Comparison of ENCODE assay signal across 21 cellular contexts in genomic region chr10:35758086-35758485, GRCh38.
A peak's percentile ranks its signal among the peaks of the same experiment; 100 is the strongest.
DNase-seq lines count a peak whose midpoint lies in the region; ATAC-seq, FAIRE-seq and TF ChIP-seq lines count a peak whose summit lies in the region.
"Had no signal": no experiment of that assay in that cellular context is flagged by ENCODE, and none has a peak within 500 bp of the region (broad histone marks: within the 10 kb centered on the region; RNA-seq: fewer than 3 reads in every experiment).

No MANE protein-coding gene starts in this region.

- peaks cover 4 to 15% (median 9%) of the 10 kb centered on the region in 4 donors for H3K9me3 ChIP-seq in liver (ENCODE audit: control insufficient read depth in 4 of 4, low read length in 3 of 4)
- H3K9me3 ChIP-seq in HepG2 (ENCODE audit: low read length), result peaks cover 6% of the 10 kb centered on the region
- no peaks in the 10 kb centered on the region for H3K9me3 ChIP-seq in pancreas
- H3K9me3 ChIP-seq in aorta (ENCODE audit: control insufficient read depth, low read length), result peaks cover 1% of the 10 kb centered on the region
- H3K9me3 ChIP-seq in CD4-positive, alpha-beta memory T cell (ENCODE audit: control insufficient read depth in 1 of 2, low read length in 2 of 2), result no peaks in the 10 kb centered on the region

- FAIRE-seq in HepG2 (lab: Jason Lieb, UNC) (no peak), pancreas (lab: Jason Lieb, UNC) (no peak)
- FAIRE-seq: G401.6 had no signal

- no peak overlapping the region for H3K4me2 ChIP-seq in HepG2 (ENCODE audit: low read depth, low read length)

- intact Hi-C loops in HepG2 (cut with micrococcal nuclease; ENCODE audit: unreplicated experiment) (no loop called here), left cardiac atrium (cut with DNase I) (no loop called here), pancreas (cut with DNase I) (no loop called here), aorta (cut with DNase I) (no loop called here)
- intact Hi-C loops in CD4-positive, alpha-beta memory T cell (cut with micrococcal nuclease), result no loop called here

- TF ChIP-seq RAD21 in liver (IDR thresholded peaks at IDR 0.05), result no peak
- TF ChIP-seq RAD21 in HepG2 (CRISPR knock-in tag; IDR thresholded peaks at IDR 0.05), result no peak

- no peak for ATAC-seq in HepG2
- ATAC-seq in left cardiac atrium, result peak; percentile 95 to 98
- ATAC-seq in pancreas, result peak in 3 of 4 donors; percentile 42 to 81 (median 58)
- peak; percentile 93 for ATAC-seq in aorta (ENCODE audit: low FRiP score)
- ATAC-seq in activated CD8-positive, alpha-beta memory T cell treated with anti-CD3 and anti-CD28 coated beads, Interleukin-2, amount 10 ng/mL, durations not matched to agents 7 days and 5 days, result no peak

- H3K9me3 Mint-ChIP-seq in CD4-positive, alpha-beta memory T cell, result peaks cover 0 to 6% (median 0%) of the 10 kb centered on the region in 8 donors
- peaks cover 3% of the 10 kb centered on the region for H3K9me3 Mint-ChIP-seq in activated CD8-positive, alpha-beta memory T cell treated with anti-CD3 and anti-CD28 coated beads, Interleukin-2, amount 10 ng/mL, durations not matched to agents 7 days and 5 days (ENCODE audit: low read depth)
- H3K9me3 Mint-ChIP-seq: HFFc6 had no signal

- WGBS in liver, result 83% methylated on average over 9 of the region's 9 CpGs
- 40% methylated on average over 9 of the region's 9 CpGs for WGBS in HepG2 (ENCODE audit: low lambda C conversion rate)
- WGBS in pancreas, 2 donors, result 79 to 86% methylated on average over 9 of the region's 9 CpGs
- 76 to 82% methylated on average over 9 of the region's 9 CpGs for WGBS in aorta, 2 donors

- no peaks in the 10 kb centered on the region for H4K20me1 ChIP-seq in HepG2 (ENCODE audit: insufficient read depth, low read length)

- no peak overlapping the region for H3K27ac ChIP-seq in liver (ENCODE audit: low read depth in 1 of 2, low read length in 2 of 2)
- no peak overlapping the region for H3K27ac ChIP-seq in HepG2 (ENCODE audit: extremely low read length, insufficient read depth, low read length)
- no peak overlapping the region for H3K27ac ChIP-seq in pancreas
- H3K27ac ChIP-seq in aorta (ENCODE audit: low read depth in 1 of 2, low read length in 2 of 2), result no peak overlapping the region
- no peak overlapping the region for H3K27ac ChIP-seq in CD4-positive, alpha-beta memory T cell (ENCODE audit: low read depth, low read length)

- H3K4me3 ChIP-seq in liver (ENCODE audit: low read depth in 1 of 3, low read length in 3 of 3) (no peak overlapping the region), HepG2 (replicated peaks in 1 of 3; ENCODE audit: insufficient read depth in 1 of 3, low read depth in 2 of 3, low read length in 3 of 3) (no peak overlapping the region), pancreas (no peak overlapping the region), aorta (ENCODE audit: low read length in 2 of 2) (no peak overlapping the region)
- no peak overlapping the region for H3K4me3 ChIP-seq in CD4-positive, alpha-beta memory T cell (ENCODE audit: low read length in 2 of 2)

- POLR2A ChIA-PET in HepG2 (lab: Yijun Ruan, JAX), result no interaction called here
- POLR2A ChIA-PET in CD4-positive, alpha-beta memory T cell (lab: Charles Lee; ENCODE audit: partially characterized antibody), result no interaction called here

- H2AFZ ChIP-seq in HepG2 (ENCODE audit: low read length), result no peak overlapping the region

- CTCF ChIA-PET in HepG2 (lab: Yijun Ruan, JAX; ENCODE audit: low intra/inter-chr PET ratio, low total read pairs), result no interaction called here
- CTCF ChIA-PET in CD4-positive, alpha-beta memory T cell (lab: Charles Lee; ENCODE audit: partially characterized antibody), result interaction anchor here (0.7 kb wide), 1 partner anchor 1864 kb away, joined by 3 read pairs; no protein-coding TSS in a partner anchor
- CTCF ChIA-PET in activated CD8-positive, alpha-beta memory T cell treated with anti-CD3 and anti-CD28 coated beads, Interleukin-2, amount 10 ng/mL, durations not matched to agents 7 days and 5 days (lab: Charles Lee), result interaction anchor here (0.7 kb wide), 1 partner anchor 32 kb away, joined by 3 read pairs; no protein-coding TSS in a partner anchor

- no peak for TF ChIP-seq POLR2A in HepG2 (IDR thresholded peaks at IDR 0.05; ENCODE audit: insufficient read depth in 1 of 2, low read depth in 2 of 2, low read length in 2 of 2)

- no peaks in the 10 kb centered on the region for H3K79me2 ChIP-seq in HepG2 (ENCODE audit: insufficient read depth, low read length)

- H3K4me1 ChIP-seq in liver (ENCODE audit: control insufficient read depth in 4 of 4, insufficient read depth in 4 of 4, low read length in 3 of 4), result no peaks in the 10 kb centered on the region
- no peaks in the 10 kb centered on the region for H3K4me1 ChIP-seq in HepG2 (ENCODE audit: insufficient read depth, low read length)
- H3K4me1 ChIP-seq in pancreas, result no peaks in the 10 kb centered on the region
- H3K4me1 ChIP-seq in aorta (ENCODE audit: control insufficient read depth in 1 of 2, insufficient read depth in 2 of 2, low read length in 2 of 2), result no peaks in the 10 kb centered on the region
- H3K4me1 ChIP-seq in CD4-positive, alpha-beta memory T cell (ENCODE audit: insufficient read depth, low read length), result no peaks in the 10 kb centered on the region

- H3K36me3 Mint-ChIP-seq in CD4-positive, alpha-beta memory T cell, result no peaks in the 10 kb centered on the region
- H3K36me3 Mint-ChIP-seq in activated CD8-positive, alpha-beta memory T cell treated with anti-CD3 and anti-CD28 coated beads, Interleukin-2, amount 10 ng/mL, durations not matched to agents 7 days and 5 days, result no peaks in the 10 kb centered on the region

- no peak for TF ChIP-seq CTCF in liver (IDR thresholded peaks at IDR 0.05; ENCODE audit: low read depth, low read length, missing input control)
- TF ChIP-seq CTCF in HepG2 (CRISPR knock-in tag; IDR thresholded peaks at IDR 0.05), result no peak
- no peak for TF ChIP-seq CTCF in pancreas (IDR thresholded peaks at IDR 0.05)

- TF ChIP-seq EP300 in HepG2 (IDR thresholded peaks at IDR 0.05; ENCODE audit: low read depth in 2 of 2, low read length in 2 of 2), result no peak
- TF ChIP-seq EP300 in HepG2 (CRISPR knock-in tag; IDR thresholded peaks at IDR 0.05; ENCODE audit: borderline replicate concordance), result no peak

- H3K27me3 Mint-ChIP-seq in CD4-positive, alpha-beta memory T cell, result peaks cover 0 to 4% of the 10 kb centered on the region in 2 donors
- no peaks in the 10 kb centered on the region for H3K27me3 Mint-ChIP-seq in activated CD8-positive, alpha-beta memory T cell treated with anti-CD3 and anti-CD28 coated beads, Interleukin-2, amount 10 ng/mL, durations not matched to agents 7 days and 5 days

- H3K36me3 ChIP-seq in liver (ENCODE audit: control insufficient read depth in 4 of 4, insufficient read depth in 3 of 4, low read depth in 1 of 4, low read length in 3 of 4) (no peaks in the 10 kb centered on the region), HepG2 (replicated peaks in 1 of 2; ENCODE audit: control insufficient read depth in 1 of 2, insufficient read depth in 2 of 2, low read length in 2 of 2) (no peaks in the 10 kb centered on the region), pancreas (no peaks in the 10 kb centered on the region), aorta (ENCODE audit: control insufficient read depth in 1 of 2, insufficient read depth in 2 of 2, low read length in 1 of 2) (no peaks in the 10 kb centered on the region)
- H3K36me3 ChIP-seq in CD4-positive, alpha-beta memory T cell (ENCODE audit: insufficient read depth, low read length), result no peaks in the 10 kb centered on the region

- no peak for DNase-seq in HepG2 (ENCODE audit: low spot score)
- peak; percentile 67 for DNase-seq in left cardiac atrium
- no peak for DNase-seq in pancreas
- peak; percentile 75 to 79 for DNase-seq in aorta
- no peak for DNase-seq in CD4-positive, alpha-beta memory T cell
- no peak for DNase-seq in activated CD8-positive, alpha-beta memory T cell treated with anti-CD3 and anti-CD28 coated beads, Interleukin-2, amount 10 ng/mL, durations not matched to agents 7 days and 5 days
- DNase-seq in dermis blood vessel endothelial cell, result no peak
- DNase-seq: 8988T, COR-L47, H7, HFFc6, IMR-90, NCI-H1417, NCI-H187, NCI-H2107, NCI-H2227 treated with DMSO at 0.1 percent for 48 hours, NCI-H510A treated with DMSO at 0.1 percent for 48 hours, NCI-H774 had no signal

- no peak overlapping the region for H3K9ac ChIP-seq in liver (ENCODE audit: low read depth in 1 of 2, low read length in 2 of 2)
- no peak overlapping the region for H3K9ac ChIP-seq in HepG2 (ENCODE audit: insufficient read depth, low read depth, low read length)

- in situ Hi-C loops in HepG2 (cut with HindIII; ENCODE audit: extremely low pct_ligation_motif_present, low pct_unique_long_range_greater_than_20kb), result no loop called here

- H3K27me3 ChIP-seq in liver (ENCODE audit: control insufficient read depth in 4 of 4, insufficient read depth in 4 of 4, low read length in 3 of 4) (no peaks in the 10 kb centered on the region), HepG2 (ENCODE audit: control insufficient read depth in 1 of 2, insufficient read depth in 2 of 2, low read length in 2 of 2) (no peaks in the 10 kb centered on the region; a peak in 1 of 5 replicates), pancreas (no peaks in the 10 kb centered on the region), aorta (ENCODE audit: control insufficient read depth in 1 of 2, insufficient read depth in 2 of 2, low read length in 1 of 2) (no peaks in the 10 kb centered on the region)
- H3K27me3 ChIP-seq in CD4-positive, alpha-beta memory T cell (ENCODE audit: insufficient read depth, low read length), result no peaks in the 10 kb centered on the region

- BruUV-seq in HepG2 (replicated peaks; lab: Mats Ljungman, UMichigan), result no TSS peak

- H3K4me1 Mint-ChIP-seq in CD4-positive, alpha-beta memory T cell, result no peaks in the 10 kb centered on the region
- no peaks in the 10 kb centered on the region for H3K4me1 Mint-ChIP-seq in activated CD8-positive, alpha-beta memory T cell treated with anti-CD3 and anti-CD28 coated beads, Interleukin-2, amount 10 ng/mL, durations not matched to agents 7 days and 5 days
- H3K4me1 Mint-ChIP-seq: B cell had no signal

- H3K4me3 Mint-ChIP-seq in CD4-positive, alpha-beta memory T cell, result no peak overlapping the region
- no peak overlapping the region for H3K4me3 Mint-ChIP-seq in activated CD8-positive, alpha-beta memory T cell treated with anti-CD3 and anti-CD28 coated beads, Interleukin-2, amount 10 ng/mL, durations not matched to agents 7 days and 5 days
- H3K4me3 Mint-ChIP-seq: B cell, HFFc6 had no signal

- H3K27ac Mint-ChIP-seq in CD4-positive, alpha-beta memory T cell, result no peak overlapping the region
- no peak overlapping the region for H3K27ac Mint-ChIP-seq in activated CD8-positive, alpha-beta memory T cell treated with anti-CD3 and anti-CD28 coated beads, Interleukin-2, amount 10 ng/mL, durations not matched to agents 7 days and 5 days
- H3K27ac Mint-ChIP-seq: B cell, HFFc6 had no signal

TF ChIP-seq in liver, 16 proteins besides CTCF, POLR2A, EP300 and RAD21 (continues in another document):
- TF ChIP-seq RXRA (IDR thresholded peaks at IDR 0.05) (no peak), NR2F2 (IDR thresholded peaks at IDR 0.05) (peak; percentile 53)

TF ChIP-seq in HepG2, 621 proteins besides CTCF, POLR2A, EP300 and RAD21 (continues in another document):
- TF ChIP-seq ZNF441 (CRISPR knock-in tag; IDR thresholded peaks at IDR 0.05; ENCODE audit: borderline replicate concordance), result no peak
- no peak for TF ChIP-seq ZNF598 (CRISPR knock-in tag; IDR thresholded peaks at IDR 0.05; ENCODE audit: borderline replicate concordance)

Comparison
In these comparisons a context has a peak if more than half of its experiments do, and no peak if none do; other contexts are left out.
1. ATAC-seq: peak in left cardiac atrium (2 of 2), pancreas (3 of 4) and aorta (single experiment); none in HepG2 (single experiment) and activated CD8-positive, alpha-beta memory T cell treated with anti-CD3 and anti-CD28 coated beads, Interleukin-2, amount 10 ng/mL, durations not matched to agents 7 days and 5 days (single experiment).
2. DNase-seq: peak in left cardiac atrium (single experiment) and aorta (2 of 2); none in HepG2 (single experiment), pancreas (0 of 6), CD4-positive, alpha-beta memory T cell (0 of 5), activated CD8-positive, alpha-beta memory T cell treated with anti-CD3 and anti-CD28 coated beads, Interleukin-2, amount 10 ng/mL, durations not matched to agents 7 days and 5 days (single experiment) and dermis blood vessel endothelial cell (single experiment).